In the genomic region with DNA sequence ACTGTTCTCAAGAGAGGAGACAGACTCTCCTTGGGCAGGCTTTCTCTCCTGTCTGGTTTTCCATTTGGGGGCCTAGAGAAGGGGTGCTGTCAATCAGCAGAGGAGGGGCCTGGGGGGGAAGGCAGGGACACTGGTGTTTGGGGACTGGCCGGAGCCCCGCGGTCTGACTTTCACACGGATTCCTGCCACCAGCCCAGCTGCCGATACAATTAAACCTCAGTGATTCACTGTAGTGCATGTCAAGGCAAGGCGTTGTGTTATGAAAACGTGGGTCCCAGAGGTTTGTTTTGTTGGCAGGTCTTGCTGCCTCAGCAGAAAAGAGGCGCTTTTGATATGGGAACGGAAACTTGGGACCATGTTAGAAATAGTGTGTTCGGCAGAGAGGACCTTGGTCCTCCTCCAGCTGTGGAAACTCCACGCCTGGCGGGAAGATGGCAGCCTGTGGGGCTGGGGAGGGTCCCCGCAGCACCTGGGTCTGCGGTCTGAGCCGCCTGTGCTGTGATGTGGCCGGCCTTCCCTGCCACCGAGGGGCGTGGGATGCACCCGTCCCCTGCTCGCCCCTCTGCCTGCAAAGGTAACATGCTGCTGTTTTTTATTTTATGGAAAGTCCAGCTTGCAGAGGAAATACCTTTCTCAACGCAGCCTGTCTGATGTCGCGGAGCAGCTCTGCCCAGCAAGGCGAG, we compare ENCODE assay signal across 1 cellular context.
TF ChIP-seq lines count a peak whose summit lies in the region.

No MANE protein-coding gene starts in this region.

TF ChIP-seq in GM23338, 12 proteins besides CTCF, POLR2A, EP300 and RAD21 (continued from another document):
- TF ChIP-seq ZNF462 (CRISPR knock-in tag; IDR thresholded peaks at IDR 0.05): no peak
- no peak for TF ChIP-seq CREB1 (CRISPR knock-in tag; IDR thresholded peaks at IDR 0.05; ENCODE audit: low read depth)
- TF ChIP-seq EZH2 (IDR thresholded peaks at IDR 0.05; ENCODE audit: low read depth, unreplicated experiment): no peak
- TF ChIP-seq NANOG (IDR thresholded peaks at IDR 0.05; ENCODE audit: borderline replicate concordance): no peak
- TF ChIP-seq JUNB (IDR thresholded peaks at IDR 0.05; ENCODE audit: unreplicated experiment): no peak
- TF ChIP-seq STAT1 (IDR thresholded peaks at IDR 0.05; ENCODE audit: unreplicated experiment): no peak
- TF ChIP-seq, protein P1, sequence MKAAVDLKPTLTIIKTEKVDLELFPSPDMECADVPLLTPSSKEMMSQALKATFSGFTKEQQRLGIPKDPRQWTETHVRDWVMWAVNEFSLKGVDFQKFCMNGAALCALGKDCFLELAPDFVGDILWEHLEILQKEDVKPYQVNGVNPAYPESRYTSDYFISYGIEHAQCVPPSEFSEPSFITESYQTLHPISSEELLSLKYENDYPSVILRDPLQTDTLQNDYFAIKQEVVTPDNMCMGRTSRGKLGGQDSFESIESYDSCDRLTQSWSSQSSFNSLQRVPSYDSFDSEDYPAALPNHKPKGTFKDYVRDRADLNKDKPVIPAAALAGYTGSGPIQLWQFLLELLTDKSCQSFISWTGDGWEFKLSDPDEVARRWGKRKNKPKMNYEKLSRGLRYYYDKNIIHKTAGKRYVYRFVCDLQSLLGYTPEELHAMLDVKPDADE (IDR thresholded peaks at IDR 0.05): no peak
